In the genomic region with DNA sequence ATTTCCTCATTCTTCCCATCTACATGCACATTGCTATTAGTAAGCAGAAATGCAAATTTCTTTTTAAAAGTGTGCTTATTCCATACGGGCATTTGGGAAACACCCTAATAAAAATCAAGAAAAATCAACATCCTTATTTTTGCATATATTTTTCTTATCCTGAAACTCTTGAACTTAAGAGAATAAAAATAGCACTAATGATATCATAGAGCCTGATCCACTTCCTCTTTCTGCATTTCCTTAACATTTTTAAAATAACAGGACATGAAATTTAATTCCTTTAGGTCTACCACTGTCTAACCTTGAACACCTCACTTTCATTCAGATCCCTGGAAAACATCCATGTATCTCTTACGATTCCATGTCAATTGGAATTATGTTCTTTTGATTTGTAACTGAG, we compare ENCODE assay signal across 21 cellular contexts.
DNase-seq lines count a peak whose midpoint lies in the region; ATAC-seq, FAIRE-seq and TF ChIP-seq lines count a peak whose summit lies in the region.
"Had no signal": no experiment of that assay in that cellular context is flagged by ENCODE, and none has a peak within 500 bp of the region (broad histone marks: within the 10 kb centered on the region; RNA-seq: fewer than 3 reads in every experiment).

No MANE protein-coding gene starts in this region.

- no peak for TF ChIP-seq CTCF in SK-N-SH (IDR thresholded peaks at IDR 0.05)
- TF ChIP-seq CTCF in H1 (IDR thresholded peaks at IDR 0.05; ENCODE audit: control extremely low read depth in 1 of 3, insufficient read depth in 1 of 3, low read depth in 1 of 3, low read length in 3 of 3), result no peak

- H4K20me1 ChIP-seq in SK-N-SH (ENCODE audit: insufficient read depth) (no peaks in the 10 kb centered on the region), H1 (replicated peaks in 1 of 2; ENCODE audit: control insufficient read depth in 1 of 2, insufficient read depth in 2 of 2, low read length in 2 of 2) (no peaks in the 10 kb centered on the region)

- H3K4me3 ChIP-seq in SK-N-SH (ENCODE audit: low read depth in 2 of 2, low read length in 1 of 2) (no peak overlapping the region), H1 (ENCODE audit: extremely low read depth in 1 of 4, insufficient read depth in 2 of 4, low read depth in 3 of 4, low read length in 4 of 4) (no peak overlapping the region)
- H3K4me3 ChIP-seq: adrenal gland, cardiac muscle cell had no signal

- TF ChIP-seq EP300 in SK-N-SH (IDR thresholded peaks at IDR 0.05; ENCODE audit: borderline replicate concordance in 1 of 2, low read depth in 1 of 2, low read length in 1 of 2), result no peak
- TF ChIP-seq EP300 in H1 (IDR thresholded peaks at IDR 0.05; ENCODE audit: borderline replicate concordance in 1 of 2, low read depth in 2 of 2, low read length in 2 of 2), result no peak

- H2BK15ac ChIP-seq in H1 (ENCODE audit: low read length), result no peak overlapping the region

- H3K79me1 ChIP-seq in H1 (ENCODE audit: low read depth, low read length), result no peaks in the 10 kb centered on the region

- no peak overlapping the region for H2BK5ac ChIP-seq in H1 (ENCODE audit: low read depth, low read length)

- no peak overlapping the region for H2BK20ac ChIP-seq in H1 (ENCODE audit: low read length)

- in situ Hi-C loops in KBM-7 (cut with MboI; ENCODE audit: low pct_unique_long_range_greater_than_20kb, low sequenced_read_pairs), result no loop called here

- no peak overlapping the region for H2BK12ac ChIP-seq in H1 (ENCODE audit: low read depth, low read length)

- no peak overlapping the region for H4K91ac ChIP-seq in H1 (replicated peaks; ENCODE audit: insufficient read length, low read length)

- 48% methylated on average over 2 of the region's 2 CpGs for WGBS in SK-N-SH (ENCODE audit: low lambda C conversion rate)
- 95% methylated on average over 2 of the region's 2 CpGs; no CpG with 5 or more reads in 1 of the 2 experiments for WGBS in H1 (ENCODE audit: extremely low coverage in 1 of 2, insufficient coverage in 1 of 2, insufficient read length in 1 of 2, insufficient replicate concordance in 2 of 2, low coverage in 1 of 2, low lambda C conversion rate in 2 of 2, missing lambda C conversion rate in 1 of 2), 2 experiments

- peaks cover 0 to 5% of the 10 kb centered on the region in 2 experiments for H3K36me3 ChIP-seq in SK-N-SH (replicated peaks in 1 of 2; ENCODE audit: control insufficient read depth in 1 of 2, insufficient read depth in 2 of 2, low read length in 1 of 2)
- peaks cover 0 to 3% (median 0%) of the 10 kb centered on the region in 4 experiments; a peak in 2 of 8 replicates for H3K36me3 ChIP-seq in H1 (ENCODE audit: control insufficient read depth in 2 of 4, insufficient read depth in 4 of 4, low read length in 3 of 4)
- H3K36me3 ChIP-seq: adrenal gland had no signal

- no peak overlapping the region for H3K14ac ChIP-seq in H1 (ENCODE audit: insufficient read length)

- DNase-seq in AML-193 (lab: John Stamatoyannopoulos, UW), result peak; percentile 62 to 65
- peak; percentile 53 for DNase-seq in KBM-7
- DNase-seq in SK-N-SH, result no peak
- DNase-seq in H1 (ENCODE audit: low read depth in 1 of 2, low spot score in 2 of 2), result no peak
- no peak for DNase-seq in NCI-H748 (lab: John Stamatoyannopoulos, UW; ENCODE audit: unreplicated experiment)
- DNase-seq in activated T-cell treated with anti-CD3 and anti-CD28 coated beads, Interleukin-2, amount 50 U/mL, for 24 hours, result no peak
- DNase-seq in HuH-7 (ENCODE audit: low spot score), result no peak
- DNase-seq: activated B cell treated with CpG ODN at 0.5 μM for 24 hours; activated CD4-positive, alpha-beta memory T cell treated with anti-CD3 and anti-CD28 coated beads for 36 hours; adrenal gland; kidney glomerular epithelial cell; mesenchymal stem cell; naive B cell; substantia nigra; T-helper 17 cell had no signal

- peaks cover 12 to 24% of the 10 kb centered on the region in 2 experiments for H3K4me1 ChIP-seq in SK-N-SH (ENCODE audit: control insufficient read depth in 1 of 2, insufficient read depth in 2 of 2, low read depth in 1 of 2, low read length in 1 of 2)
- H3K4me1 ChIP-seq in H1 (replicated peaks in 1 of 4; ENCODE audit: control insufficient read depth in 3 of 4, insufficient read depth in 4 of 4, low read length in 3 of 4), result no peaks in the 10 kb centered on the region
- H3K4me1 ChIP-seq: parathyroid adenoma had no signal

- no peaks in the 10 kb centered on the region for H3K27me3 ChIP-seq in SK-N-SH (ENCODE audit: insufficient read depth)
- no peaks in the 10 kb centered on the region for H3K27me3 ChIP-seq in H1 (replicated peaks in 1 of 4; ENCODE audit: control insufficient read depth in 3 of 4, extremely low read depth in 1 of 4, insufficient read depth in 3 of 4, low read length in 3 of 4)
- H3K27me3 ChIP-seq: adrenal gland, cardiac muscle cell had no signal

- FAIRE-seq in H1 (lab: Jason Lieb, UNC), result peak; percentile 13
- FAIRE-seq: frontal cortex had no signal

- no peak overlapping the region for H3K56ac ChIP-seq in H1 (replicated peaks; ENCODE audit: insufficient read length, low read depth, low read length)

- H3K27me3 Mint-ChIP-seq in activated T-cell treated with anti-CD3 and anti-CD28 coated beads, Interleukin-2, amount 50 U/mL, for 24 hours, result no peaks in the 10 kb centered on the region
- H3K27me3 Mint-ChIP-seq: activated B cell treated with CpG ODN at 0.5 μM for 24 hours; activated CD4-positive, alpha-beta memory T cell treated with anti-CD3 and anti-CD28 coated beads for 36 hours; naive B cell; T-helper 17 cell had no signal

- no peak overlapping the region for H3K9ac ChIP-seq in SK-N-SH
- H3K9ac ChIP-seq in H1 (replicated peaks in 1 of 4; ENCODE audit: extremely low read depth in 1 of 4, low read depth in 3 of 4, low read length in 3 of 4), result no peak overlapping the region
- H3K9ac ChIP-seq: KMS-11, parathyroid adenoma had no signal

- H3K23ac ChIP-seq in H1 (ENCODE audit: insufficient read length), result no peak overlapping the region

- peak overlapping the region in 1 of 2 experiments; percentile 6; a peak in 1 of 4 replicates for H3K27ac ChIP-seq in SK-N-SH (ENCODE audit: low read depth in 2 of 2, low read length in 1 of 2)
- H3K27ac ChIP-seq in H1 (ENCODE audit: low read depth, low read length), result no peak overlapping the region
- H3K27ac ChIP-seq: adrenal gland, cardiac muscle cell, KMS-11, parathyroid adenoma had no signal

- H2BK120ac ChIP-seq in H1 (replicated peaks; ENCODE audit: low read depth, low read length), result no peak overlapping the region

- TF ChIP-seq POLR2A in H1 (IDR thresholded peaks at IDR 0.05; ENCODE audit: control extremely low read depth in 1 of 2, low read depth in 2 of 2, low read length in 2 of 2), result no peak

- no peaks in the 10 kb centered on the region for H3K9me2 ChIP-seq in SK-N-SH

- H3K4me2 ChIP-seq in SK-N-SH (no peak overlapping the region), H1 (ENCODE audit: insufficient read depth in 1 of 2, low read depth in 2 of 2, low read length in 2 of 2) (no peak overlapping the region)
- H3K4me2 ChIP-seq: KMS-11 had no signal

- no peak overlapping the region for H4K5ac ChIP-seq in H1 (ENCODE audit: insufficient read length, low read depth, low read length)

- H2AFZ ChIP-seq in SK-N-SH (ENCODE audit: low read depth) (no peak overlapping the region), H1 (ENCODE audit: low read length) (no peak overlapping the region)
- H2AFZ ChIP-seq: parathyroid adenoma had no signal

- no peak overlapping the region for H3K18ac ChIP-seq in H1 (ENCODE audit: extremely low read depth, low read length)

- H3K9me3 Mint-ChIP-seq in activated T-cell treated with anti-CD3 and anti-CD28 coated beads, Interleukin-2, amount 50 U/mL, for 24 hours, result peaks cover 2% of the 10 kb centered on the region

- H3K9me3 ChIP-seq in SK-N-SH (no peaks in the 10 kb centered on the region), H1 (ENCODE audit: insufficient read depth in 2 of 2, low read depth in 1 of 2, low read length in 1 of 2) (no peaks in the 10 kb centered on the region)
- H3K9me3 ChIP-seq: adrenal gland had no signal

- H3K36me3 Mint-ChIP-seq in activated T-cell treated with anti-CD3 and anti-CD28 coated beads, Interleukin-2, amount 50 U/mL, for 24 hours (ENCODE audit: low read depth), result peaks cover 66% of the 10 kb centered on the region

- H3K4me1 Mint-ChIP-seq in activated T-cell treated with anti-CD3 and anti-CD28 coated beads, Interleukin-2, amount 50 U/mL, for 24 hours (ENCODE audit: low read depth), result peaks cover 5% of the 10 kb centered on the region
- H3K4me1 Mint-ChIP-seq: T-helper 17 cell had no signal

- POLR2A ChIA-PET in SK-N-SH (lab: Yijun Ruan, JAX) (no interaction called here), H1 (lab: Charles Lee; ENCODE audit: partially characterized antibody) (no interaction called here)

- H2AK5ac ChIP-seq in H1 (ENCODE audit: low read depth, low read length), result no peak overlapping the region

- peaks cover 34% of the 10 kb centered on the region for H3F3A ChIP-seq in SK-N-SH (replicated peaks; ENCODE audit: insufficient read depth)

- H4K8ac ChIP-seq in H1 (ENCODE audit: extremely low read depth, insufficient read depth, low read length), result no peak overlapping the region

- no peaks in the 10 kb centered on the region for H3K23me2 ChIP-seq in H1 (ENCODE audit: low read depth, low read length)

- H3K27ac Mint-ChIP-seq in activated T-cell treated with anti-CD3 and anti-CD28 coated beads, Interleukin-2, amount 50 U/mL, for 24 hours, result no peak overlapping the region
- H3K27ac Mint-ChIP-seq: activated B cell treated with CpG ODN at 0.5 μM for 24 hours; activated CD4-positive, alpha-beta memory T cell treated with anti-CD3 and anti-CD28 coated beads for 36 hours; T-helper 17 cell had no signal

- H3K4ac ChIP-seq in H1 (replicated peaks; ENCODE audit: insufficient read length, low read depth, low read length), result no peak overlapping the region

- H3K4me3 Mint-ChIP-seq in activated T-cell treated with anti-CD3 and anti-CD28 coated beads, Interleukin-2, amount 50 U/mL, for 24 hours, result no peak overlapping the region
- H3K4me3 Mint-ChIP-seq: activated B cell treated with CpG ODN at 0.5 μM for 24 hours; activated CD4-positive, alpha-beta memory T cell treated with anti-CD3 and anti-CD28 coated beads for 36 hours; naive B cell; T-helper 17 cell had no signal

- no peaks in the 10 kb centered on the region for H3K79me2 ChIP-seq in SK-N-SH (ENCODE audit: insufficient read depth)
- no peaks in the 10 kb centered on the region for H3K79me2 ChIP-seq in H1 (ENCODE audit: control insufficient read depth in 1 of 2, insufficient read depth in 2 of 2, low read length in 2 of 2)
- H3K79me2 ChIP-seq: parathyroid adenoma had no signal

- CTCF ChIA-PET in SK-N-SH (lab: Yijun Ruan, JAX), result interaction anchor here (1.3 kb wide), 1 partner anchor 28 kb away, joined by 4 read pairs; no protein-coding TSS in a partner anchor
- CTCF ChIA-PET in H1 (lab: Charles Lee; ENCODE audit: partially characterized antibody), result interaction anchor here (1.1 kb wide), 1 partner anchor 139 kb away, joined by 3 read pairs; no protein-coding TSS in a partner anchor

- TF ChIP-seq RAD21 in SK-N-SH (IDR thresholded peaks at IDR 0.05; ENCODE audit: low read length) (no peak), H1 (IDR thresholded peaks at IDR 0.05 in 1 of 2, conservative IDR thresholded peaks at IDR 0.05 in 1 of 2; ENCODE audit: low read depth in 2 of 2, low read length in 2 of 2) (no peak)

- no peak for ATAC-seq in HG03108 (IDR thresholded peaks at IDR 0.05; ENCODE audit: unreplicated experiment)
- ATAC-seq: sciatic nerve, T-helper 17 cell had no signal

TF ChIP-seq in SK-N-SH, 30 proteins besides CTCF, POLR2A, EP300 and RAD21 (continues in another document):
- TF ChIP-seq NRF1 (IDR thresholded peaks at IDR 0.05; ENCODE audit: low read depth, low read length), result no peak

Comparison
In these comparisons a context has a peak if more than half of its experiments do, and no peak if none do; other contexts are left out.
1. DNase-seq: peak in AML-193 (2 of 2) and KBM-7 (single experiment); none in SK-N-SH (single experiment), H1 (0 of 2), NCI-H748 (single experiment), activated T-cell treated with anti-CD3 and anti-CD28 coated beads, Interleukin-2, amount 50 U/mL, for 24 hours (single experiment) and HuH-7 (single experiment).